2 cellular contexts compared by ENCODE assay signal in genomic region chr13:50162567-50162966, GRCh38.
TF ChIP-seq lines count a peak whose summit lies in the region.

No MANE protein-coding gene starts in this region.

TF ChIP-seq in GM23338, 12 proteins besides CTCF, POLR2A, EP300 and RAD21 (continued from another document):
- TF ChIP-seq, protein P1, sequence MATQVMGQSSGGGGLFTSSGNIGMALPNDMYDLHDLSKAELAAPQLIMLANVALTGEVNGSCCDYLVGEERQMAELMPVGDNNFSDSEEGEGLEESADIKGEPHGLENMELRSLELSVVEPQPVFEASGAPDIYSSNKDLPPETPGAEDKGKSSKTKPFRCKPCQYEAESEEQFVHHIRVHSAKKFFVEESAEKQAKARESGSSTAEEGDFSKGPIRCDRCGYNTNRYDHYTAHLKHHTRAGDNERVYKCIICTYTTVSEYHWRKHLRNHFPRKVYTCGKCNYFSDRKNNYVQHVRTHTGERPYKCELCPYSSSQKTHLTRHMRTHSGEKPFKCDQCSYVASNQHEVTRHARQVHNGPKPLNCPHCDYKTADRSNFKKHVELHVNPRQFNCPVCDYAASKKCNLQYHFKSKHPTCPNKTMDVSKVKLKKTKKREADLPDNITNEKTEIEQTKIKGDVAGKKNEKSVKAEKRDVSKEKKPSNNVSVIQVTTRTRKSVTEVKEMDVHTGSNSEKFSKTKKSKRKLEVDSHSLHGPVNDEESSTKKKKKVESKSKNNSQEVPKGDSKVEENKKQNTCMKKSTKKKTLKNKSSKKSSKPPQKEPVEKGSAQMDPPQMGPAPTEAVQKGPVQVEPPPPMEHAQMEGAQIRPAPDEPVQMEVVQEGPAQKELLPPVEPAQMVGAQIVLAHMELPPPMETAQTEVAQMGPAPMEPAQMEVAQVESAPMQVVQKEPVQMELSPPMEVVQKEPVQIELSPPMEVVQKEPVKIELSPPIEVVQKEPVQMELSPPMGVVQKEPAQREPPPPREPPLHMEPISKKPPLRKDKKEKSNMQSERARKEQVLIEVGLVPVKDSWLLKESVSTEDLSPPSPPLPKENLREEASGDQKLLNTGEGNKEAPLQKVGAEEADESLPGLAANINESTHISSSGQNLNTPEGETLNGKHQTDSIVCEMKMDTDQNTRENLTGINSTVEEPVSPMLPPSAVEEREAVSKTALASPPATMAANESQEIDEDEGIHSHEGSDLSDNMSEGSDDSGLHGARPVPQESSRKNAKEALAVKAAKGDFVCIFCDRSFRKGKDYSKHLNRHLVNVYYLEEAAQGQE (IDR thresholded peaks at IDR 0.05; ENCODE audit: unreplicated experiment) = no peak
- TF ChIP-seq ZNF114 (CRISPR knock-in tag; IDR thresholded peaks at IDR 0.05) = no peak
- no peak for TF ChIP-seq ZNF462 (CRISPR knock-in tag; IDR thresholded peaks at IDR 0.05)
- no peak for TF ChIP-seq EZH2phosphoT487 (IDR thresholded peaks at IDR 0.05; ENCODE audit: unreplicated experiment)
- no peak for TF ChIP-seq STAT1 (IDR thresholded peaks at IDR 0.05; ENCODE audit: unreplicated experiment)
- no peak for TF ChIP-seq NANOG (IDR thresholded peaks at IDR 0.05; ENCODE audit: borderline replicate concordance)

TF ChIP-seq in WTC11, 78 proteins besides CTCF, POLR2A, EP300 and RAD21 (continued from another document):
- TF ChIP-seq ZNF317 (CRISPR knock-in tag; IDR thresholded peaks at IDR 0.05; ENCODE audit: borderline replicate concordance, low read depth) (no peak), PRRX2 (CRISPR knock-in tag; IDR thresholded peaks at IDR 0.05) (no peak), HMGA2 (CRISPR knock-in tag; IDR thresholded peaks at IDR 0.05) (no peak), GABPB1 (CRISPR knock-in tag; IDR thresholded peaks at IDR 0.05) (no peak), AFF4 (CRISPR knock-in tag; IDR thresholded peaks at IDR 0.05; ENCODE audit: borderline replicate concordance) (no peak), ZNF263 (CRISPR knock-in tag; IDR thresholded peaks at IDR 0.05; ENCODE audit: low read depth) (no peak)
